In genomic region chr15:59622289-59622688, GRCh38 we compare ENCODE assay signal across 2 cellular contexts.
TF ChIP-seq lines count a peak whose summit lies in the region.

No MANE protein-coding gene starts in this region.

TF ChIP-seq in HEK293, 187 proteins besides CTCF, POLR2A, EP300 and RAD21 (continued from another document):
- no peak for TF ChIP-seq ZNF571 (tag by site-specific recombination; IDR thresholded peaks at IDR 0.05)
- TF ChIP-seq, protein P1, sequence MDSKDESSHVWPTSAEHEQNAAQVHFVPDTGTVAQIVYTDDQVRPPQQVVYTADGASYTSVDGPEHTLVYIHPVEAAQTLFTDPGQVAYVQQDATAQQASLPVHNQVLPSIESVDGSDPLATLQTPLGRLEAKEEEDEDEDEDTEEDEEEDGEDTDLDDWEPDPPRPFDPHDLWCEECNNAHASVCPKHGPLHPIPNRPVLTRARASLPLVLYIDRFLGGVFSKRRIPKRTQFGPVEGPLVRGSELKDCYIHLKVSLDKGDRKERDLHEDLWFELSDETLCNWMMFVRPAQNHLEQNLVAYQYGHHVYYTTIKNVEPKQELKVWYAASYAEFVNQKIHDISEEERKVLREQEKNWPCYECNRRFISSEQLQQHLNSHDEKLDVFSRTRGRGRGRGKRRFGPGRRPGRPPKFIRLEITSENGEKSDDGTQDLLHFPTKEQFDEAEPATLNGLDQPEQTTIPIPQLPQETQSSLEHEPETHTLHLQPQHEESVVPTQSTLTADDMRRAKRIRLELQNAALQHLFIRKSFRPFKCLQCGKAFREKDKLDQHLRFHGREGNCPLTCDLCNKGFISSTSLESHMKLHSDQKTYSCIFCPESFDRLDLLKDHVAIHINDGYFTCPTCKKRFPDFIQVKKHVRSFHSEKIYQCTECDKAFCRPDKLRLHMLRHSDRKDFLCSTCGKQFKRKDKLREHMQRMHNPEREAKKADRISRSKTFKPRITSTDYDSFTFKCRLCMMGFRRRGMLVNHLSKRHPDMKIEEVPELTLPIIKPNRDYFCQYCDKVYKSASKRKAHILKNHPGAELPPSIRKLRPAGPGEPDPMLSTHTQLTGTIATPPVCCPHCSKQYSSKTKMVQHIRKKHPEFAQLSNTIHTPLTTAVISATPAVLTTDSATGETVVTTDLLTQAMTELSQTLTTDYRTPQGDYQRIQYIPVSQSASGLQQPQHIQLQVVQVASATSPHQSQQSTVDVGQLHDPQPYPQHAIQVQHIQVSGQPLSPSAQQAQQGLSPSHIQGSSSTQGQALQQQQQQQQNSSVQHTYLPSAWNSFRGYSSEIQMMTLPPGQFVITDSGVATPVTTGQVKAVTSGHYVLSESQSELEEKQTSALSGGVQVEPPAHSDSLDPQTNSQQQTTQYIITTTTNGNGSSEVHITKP (tag by site-specific recombination; IDR thresholded peaks at IDR 0.05): peak; percentile 59; the same call in 1 of the 2 replicates
- TF ChIP-seq KLF9 (tag by site-specific recombination; IDR thresholded peaks at IDR 0.05; ENCODE audit: low read depth): peak; percentile 37; the same call in 1 of the 2 replicates

TF ChIP-seq in HepG2, 621 proteins besides CTCF, POLR2A, EP300 and RAD21 (continues in another document):
- TF ChIP-seq ZNF253 (CRISPR knock-in tag; IDR thresholded peaks at IDR 0.05; ENCODE audit: borderline replicate concordance) (no peak), MEIS1 (CRISPR knock-in tag; IDR thresholded peaks at IDR 0.05; ENCODE audit: borderline replicate concordance) (no peak), ZNF552 (CRISPR knock-in tag; IDR thresholded peaks at IDR 0.05; ENCODE audit: borderline replicate concordance) (no peak), SKI (IDR thresholded peaks at IDR 0.05; ENCODE audit: partially characterized antibody) (no peak), WIZ (CRISPR knock-in tag; IDR thresholded peaks at IDR 0.05) (no peak), SATB2 (CRISPR knock-in tag; IDR thresholded peaks at IDR 0.05) (no peak), FOXA3 (CRISPR knock-in tag; IDR thresholded peaks at IDR 0.05) (peak; percentile 62), HDAC6 (IDR thresholded peaks at IDR 0.05; ENCODE audit: low read depth, low read length) (no peak), AHR (CRISPR knock-in tag; IDR thresholded peaks at IDR 0.05) (no peak), CC2D1A (CRISPR knock-in tag; IDR thresholded peaks at IDR 0.05) (no peak), ZNF562 (CRISPR knock-in tag; IDR thresholded peaks at IDR 0.05; ENCODE audit: borderline replicate concordance) (no peak), MTF1 (CRISPR knock-in tag; IDR thresholded peaks at IDR 0.05) (no peak), NCOA1 (CRISPR knock-in tag; IDR thresholded peaks at IDR 0.05) (no peak), ZNF660 (CRISPR knock-in tag; IDR thresholded peaks at IDR 0.05; ENCODE audit: borderline replicate concordance, low read depth) (no peak), NCOR1 (IDR thresholded peaks at IDR 0.05; ENCODE audit: borderline replicate concordance, low read length) (no peak), TP53 (CRISPR knock-in tag; conservative IDR thresholded peaks at IDR 0.05) (no peak), SAFB2 (CRISPR knock-in tag; IDR thresholded peaks at IDR 0.05; ENCODE audit: borderline replicate concordance, low read depth) (no peak), IRX3 (CRISPR knock-in tag; IDR thresholded peaks at IDR 0.05; ENCODE audit: borderline replicate concordance, low read depth) (no peak), RELA (CRISPR knock-in tag; IDR thresholded peaks at IDR 0.05) (no peak), FOXA1 (IDR thresholded peaks at IDR 0.05) (no peak), FOXA1 (CRISPR knock-in tag; IDR thresholded peaks at IDR 0.05) (peak; percentile 77), NFE2L1 (CRISPR knock-in tag; IDR thresholded peaks at IDR 0.05; ENCODE audit: borderline replicate concordance) (no peak), HCFC1 (IDR thresholded peaks at IDR 0.05; ENCODE audit: low read depth, low read length) (no peak), FLYWCH1 (CRISPR knock-in tag; IDR thresholded peaks at IDR 0.05) (no peak), SMAD9 (CRISPR knock-in tag; IDR thresholded peaks at IDR 0.05) (no peak), MAF1 (CRISPR knock-in tag; IDR thresholded peaks at IDR 0.05; ENCODE audit: borderline replicate concordance) (no peak), IRF2 (CRISPR knock-in tag; IDR thresholded peaks at IDR 0.05) (0 out of 2 replicates have a peak, but pooled peaks have one; percentile 20), ZNF18 (CRISPR knock-in tag; IDR thresholded peaks at IDR 0.05; ENCODE audit: insufficient replicate concordance) (no peak), MED13 (CRISPR knock-in tag; IDR thresholded peaks at IDR 0.05) (no peak), AGO2 (optimal IDR thresholded peaks at IDR 0.05; ENCODE audit: low read depth, low read length) (no peak), ZMYM4 (CRISPR knock-in tag; IDR thresholded peaks at IDR 0.05) (0 out of 2 replicates have a peak, but pooled peaks have one; percentile 12), HOXA7 (CRISPR knock-in tag; IDR thresholded peaks at IDR 0.05) (no peak), ZNF614 (CRISPR knock-in tag; IDR thresholded peaks at IDR 0.05; ENCODE audit: borderline replicate concordance) (0 out of 2 replicates have a peak, but pooled peaks have one; percentile 28), REL (CRISPR knock-in tag; conservative IDR thresholded peaks at IDR 0.05) (no peak), PAX8 (CRISPR knock-in tag; IDR thresholded peaks at IDR 0.05; ENCODE audit: borderline replicate concordance) (no peak), ZNF816 (CRISPR knock-in tag; IDR thresholded peaks at IDR 0.05; ENCODE audit: borderline replicate concordance) (no peak), GLI4 (CRISPR knock-in tag; IDR thresholded peaks at IDR 0.05; ENCODE audit: borderline replicate concordance) (no peak), NCOA5 (CRISPR knock-in tag; IDR thresholded peaks at IDR 0.05) (no peak), SP2 (CRISPR knock-in tag; IDR thresholded peaks at IDR 0.05) (no peak), SRF (IDR thresholded peaks at IDR 0.05; ENCODE audit: low read depth, low read length) (no peak), THAP11 (CRISPR knock-in tag; IDR thresholded peaks at IDR 0.05) (0 out of 2 replicates have a peak, but pooled peaks have one; percentile 30), MLLT10 (CRISPR knock-in tag; IDR thresholded peaks at IDR 0.05) (no peak), ONECUT2 (CRISPR knock-in tag; IDR thresholded peaks at IDR 0.05) (0 out of 2 replicates have a peak, but pooled peaks have one; percentile 51), HNRNPH1 (optimal IDR thresholded peaks at IDR 0.05; ENCODE audit: low read depth, low read length) (no peak), SMC3 (IDR thresholded peaks at IDR 0.05; ENCODE audit: low read length) (peak; percentile 94), SOX5 (CRISPR knock-in tag; IDR thresholded peaks at IDR 0.05; ENCODE audit: borderline replicate concordance) (peak; percentile 23; the same call in 1 of the 2 replicates), ZNF766 (CRISPR knock-in tag; IDR thresholded peaks at IDR 0.05; ENCODE audit: borderline replicate concordance) (no peak), ZFP36L2 (CRISPR knock-in tag; IDR thresholded peaks at IDR 0.05) (no peak), SAP130 (CRISPR knock-in tag; IDR thresholded peaks at IDR 0.05; ENCODE audit: low read depth) (peak; percentile 37; the same call in 1 of the 2 replicates), KLF9 (CRISPR knock-in tag; IDR thresholded peaks at IDR 0.05; ENCODE audit: low read depth) (peak; percentile 88; the same call in 1 of the 2 replicates), MXD3 (CRISPR knock-in tag; IDR thresholded peaks at IDR 0.05) (no peak), MAFF (IDR thresholded peaks at IDR 0.05; ENCODE audit: low read depth, low read length) (no peak), YEATS2 (CRISPR knock-in tag; IDR thresholded peaks at IDR 0.05; ENCODE audit: borderline replicate concordance) (no peak), GFI1 (CRISPR knock-in tag; IDR thresholded peaks at IDR 0.05; ENCODE audit: borderline replicate concordance) (no peak), HDAC2 (CRISPR knock-in tag; IDR thresholded peaks at IDR 0.05) (no peak), ZFP37 (CRISPR knock-in tag; IDR thresholded peaks at IDR 0.05; ENCODE audit: borderline replicate concordance) (no peak), ZNF350 (CRISPR knock-in tag; IDR thresholded peaks at IDR 0.05; ENCODE audit: borderline replicate concordance, low read depth) (no peak)
- TF ChIP-seq, protein P2, sequence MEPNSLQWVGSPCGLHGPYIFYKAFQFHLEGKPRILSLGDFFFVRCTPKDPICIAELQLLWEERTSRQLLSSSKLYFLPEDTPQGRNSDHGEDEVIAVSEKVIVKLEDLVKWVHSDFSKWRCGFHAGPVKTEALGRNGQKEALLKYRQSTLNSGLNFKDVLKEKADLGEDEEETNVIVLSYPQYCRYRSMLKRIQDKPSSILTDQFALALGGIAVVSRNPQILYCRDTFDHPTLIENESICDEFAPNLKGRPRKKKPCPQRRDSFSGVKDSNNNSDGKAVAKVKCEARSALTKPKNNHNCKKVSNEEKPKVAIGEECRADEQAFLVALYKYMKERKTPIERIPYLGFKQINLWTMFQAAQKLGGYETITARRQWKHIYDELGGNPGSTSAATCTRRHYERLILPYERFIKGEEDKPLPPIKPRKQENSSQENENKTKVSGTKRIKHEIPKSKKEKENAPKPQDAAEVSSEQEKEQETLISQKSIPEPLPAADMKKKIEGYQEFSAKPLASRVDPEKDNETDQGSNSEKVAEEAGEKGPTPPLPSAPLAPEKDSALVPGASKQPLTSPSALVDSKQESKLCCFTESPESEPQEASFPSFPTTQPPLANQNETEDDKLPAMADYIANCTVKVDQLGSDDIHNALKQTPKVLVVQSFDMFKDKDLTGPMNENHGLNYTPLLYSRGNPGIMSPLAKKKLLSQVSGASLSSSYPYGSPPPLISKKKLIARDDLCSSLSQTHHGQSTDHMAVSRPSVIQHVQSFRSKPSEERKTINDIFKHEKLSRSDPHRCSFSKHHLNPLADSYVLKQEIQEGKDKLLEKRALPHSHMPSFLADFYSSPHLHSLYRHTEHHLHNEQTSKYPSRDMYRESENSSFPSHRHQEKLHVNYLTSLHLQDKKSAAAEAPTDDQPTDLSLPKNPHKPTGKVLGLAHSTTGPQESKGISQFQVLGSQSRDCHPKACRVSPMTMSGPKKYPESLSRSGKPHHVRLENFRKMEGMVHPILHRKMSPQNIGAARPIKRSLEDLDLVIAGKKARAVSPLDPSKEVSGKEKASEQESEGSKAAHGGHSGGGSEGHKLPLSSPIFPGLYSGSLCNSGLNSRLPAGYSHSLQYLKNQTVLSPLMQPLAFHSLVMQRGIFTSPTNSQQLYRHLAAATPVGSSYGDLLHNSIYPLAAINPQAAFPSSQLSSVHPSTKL (CRISPR knock-in tag; IDR thresholded peaks at IDR 0.05): 0 out of 2 replicates have a peak, but pooled peaks have one; percentile 41
- TF ChIP-seq, protein P3, sequence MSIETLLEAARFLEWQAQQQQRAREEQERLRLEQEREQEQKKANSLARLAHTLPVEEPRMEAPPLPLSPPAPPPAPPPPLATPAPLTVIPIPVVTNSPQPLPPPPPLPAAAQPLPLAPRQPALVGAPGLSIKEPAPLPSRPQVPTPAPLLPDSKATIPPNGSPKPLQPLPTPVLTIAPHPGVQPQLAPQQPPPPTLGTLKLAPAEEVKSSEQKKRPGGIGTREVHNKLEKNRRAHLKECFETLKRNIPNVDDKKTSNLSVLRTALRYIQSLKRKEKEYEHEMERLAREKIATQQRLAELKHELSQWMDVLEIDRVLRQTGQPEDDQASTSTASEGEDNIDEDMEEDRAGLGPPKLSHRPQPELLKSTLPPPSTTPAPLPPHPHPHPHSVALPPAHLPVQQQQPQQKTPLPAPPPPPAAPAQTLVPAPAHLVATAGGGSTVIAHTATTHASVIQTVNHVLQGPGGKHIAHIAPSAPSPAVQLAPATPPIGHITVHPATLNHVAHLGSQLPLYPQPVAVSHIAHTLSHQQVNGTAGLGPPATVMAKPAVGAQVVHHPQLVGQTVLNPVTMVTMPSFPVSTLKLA (IDR thresholded peaks at IDR 0.05): no peak
- TF ChIP-seq, protein P4, sequence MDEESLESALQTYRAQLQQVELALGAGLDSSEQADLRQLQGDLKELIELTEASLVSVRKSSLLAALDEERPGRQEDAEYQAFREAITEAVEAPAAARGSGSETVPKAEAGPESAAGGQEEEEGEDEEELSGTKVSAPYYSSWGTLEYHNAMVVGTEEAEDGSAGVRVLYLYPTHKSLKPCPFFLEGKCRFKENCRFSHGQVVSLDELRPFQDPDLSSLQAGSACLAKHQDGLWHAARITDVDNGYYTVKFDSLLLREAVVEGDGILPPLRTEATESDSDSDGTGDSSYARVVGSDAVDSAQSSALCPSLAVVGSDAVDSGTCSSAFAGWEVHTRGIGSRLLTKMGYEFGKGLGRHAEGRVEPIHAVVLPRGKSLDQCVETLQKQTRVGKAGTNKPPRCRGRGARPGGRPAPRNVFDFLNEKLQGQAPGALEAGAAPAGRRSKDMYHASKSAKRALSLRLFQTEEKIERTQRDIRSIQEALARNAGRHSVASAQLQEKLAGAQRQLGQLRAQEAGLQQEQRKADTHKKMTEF (CRISPR knock-in tag; IDR thresholded peaks at IDR 0.05): no peak
- TF ChIP-seq, protein P5, sequence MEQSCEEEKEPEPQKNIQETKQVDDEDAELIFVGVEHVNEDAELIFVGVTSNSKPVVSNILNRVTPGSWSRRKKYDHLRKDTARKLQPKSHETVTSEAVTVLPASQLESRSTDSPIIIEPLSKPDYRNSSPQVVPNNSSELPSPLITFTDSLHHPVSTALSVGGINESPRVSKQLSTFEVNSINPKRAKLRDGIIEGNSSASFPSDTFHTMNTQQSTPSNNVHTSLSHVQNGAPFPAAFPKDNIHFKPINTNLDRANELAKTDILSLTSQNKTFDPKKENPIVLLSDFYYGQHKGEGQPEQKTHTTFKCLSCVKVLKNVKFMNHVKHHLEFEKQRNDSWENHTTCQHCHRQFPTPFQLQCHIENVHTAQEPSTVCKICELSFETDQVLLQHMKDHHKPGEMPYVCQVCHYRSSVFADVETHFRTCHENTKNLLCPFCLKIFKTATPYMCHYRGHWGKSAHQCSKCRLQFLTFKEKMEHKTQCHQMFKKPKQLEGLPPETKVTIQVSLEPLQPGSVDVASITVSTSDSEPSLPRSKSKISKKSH (CRISPR knock-in tag; IDR thresholded peaks at IDR 0.05; ENCODE audit: borderline replicate concordance): no peak
- TF ChIP-seq, protein P6, sequence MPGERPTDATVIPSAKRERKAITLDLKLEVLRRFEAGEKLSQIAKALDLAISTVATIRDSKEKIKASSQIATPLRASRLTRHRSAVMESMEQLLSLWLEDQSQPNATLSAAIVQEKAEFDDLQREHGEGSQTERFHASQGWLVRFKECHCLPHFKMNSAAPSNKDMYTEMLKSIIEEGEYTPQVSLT (CRISPR knock-in tag; IDR thresholded peaks at IDR 0.05; ENCODE audit: borderline replicate concordance, low read depth): no peak
